Comparison of ENCODE assay signal across 1 cellular context in the genomic region with DNA sequence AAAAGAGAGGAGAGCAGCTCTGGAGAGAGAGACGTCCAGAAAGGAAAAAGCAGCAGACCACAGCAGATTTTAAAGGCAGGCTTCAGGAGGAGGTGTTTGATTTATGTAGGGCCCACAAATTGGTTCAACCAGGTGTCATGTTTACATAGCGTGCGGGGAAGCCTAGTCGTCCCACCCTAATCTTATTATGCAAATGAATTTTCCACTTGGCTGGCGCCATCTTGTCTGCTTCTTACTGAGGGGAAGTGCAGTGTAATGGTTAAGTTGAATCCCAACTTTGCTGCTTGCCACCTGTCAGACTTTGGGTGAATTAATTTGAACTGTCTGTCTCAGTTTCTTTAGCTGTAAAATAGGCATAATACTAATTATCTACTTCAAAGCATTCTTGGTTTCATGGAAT.
TF ChIP-seq lines count a peak whose summit lies in the region.

No MANE protein-coding gene starts in this region.

TF ChIP-seq in K562, 482 proteins besides CTCF, POLR2A, EP300 and RAD21 (continued from another document):
- TF ChIP-seq, protein P1, sequence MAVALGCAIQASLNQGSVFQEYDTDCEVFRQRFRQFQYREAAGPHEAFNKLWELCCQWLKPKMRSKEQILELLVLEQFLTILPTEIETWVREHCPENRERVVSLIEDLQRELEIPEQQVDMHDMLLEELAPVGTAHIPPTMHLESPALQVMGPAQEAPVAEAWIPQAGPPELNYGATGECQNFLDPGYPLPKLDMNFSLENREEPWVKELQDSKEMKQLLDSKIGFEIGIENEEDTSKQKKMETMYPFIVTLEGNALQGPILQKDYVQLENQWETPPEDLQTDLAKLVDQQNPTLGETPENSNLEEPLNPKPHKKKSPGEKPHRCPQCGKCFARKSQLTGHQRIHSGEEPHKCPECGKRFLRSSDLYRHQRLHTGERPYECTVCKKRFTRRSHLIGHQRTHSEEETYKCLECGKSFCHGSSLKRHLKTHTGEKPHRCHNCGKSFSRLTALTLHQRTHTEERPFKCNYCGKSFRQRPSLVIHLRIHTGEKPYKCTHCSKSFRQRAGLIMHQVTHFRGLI (CRISPR knock-in tag; IDR thresholded peaks at IDR 0.05): no peak
